ENCODE assay signal across 1 cellular context in genomic region chr3:52253314-52254260, GRCh38.
TF ChIP-seq lines count a peak whose summit lies in the region.

No MANE protein-coding gene starts in this region.

TF ChIP-seq in HepG2, 621 proteins besides CTCF, POLR2A, EP300 and RAD21:
- no peak for TF ChIP-seq CEBPG (CRISPR knock-in tag; IDR thresholded peaks at IDR 0.05)
- TF ChIP-seq POLR2G (IDR thresholded peaks at IDR 0.05; ENCODE audit: low read depth, low read length), result peak; percentile 31; the same call in 1 of the 2 replicates
- peak; percentile 79 for TF ChIP-seq RBM22 (optimal IDR thresholded peaks at IDR 0.05; ENCODE audit: low read length)
- no peak for TF ChIP-seq AHDC1 (CRISPR knock-in tag; IDR thresholded peaks at IDR 0.05; ENCODE audit: borderline replicate concordance)
- 0 out of 2 replicates have a peak, but pooled peaks have one; percentile 13 for TF ChIP-seq POLR2AphosphoS2 (IDR thresholded peaks at IDR 0.05; ENCODE audit: low read depth, low read length)
- TF ChIP-seq ONECUT2 (CRISPR knock-in tag; IDR thresholded peaks at IDR 0.05), result no peak
TF ChIP-seq in HepG2: peak in this region for 3.
